In the genomic region with DNA sequence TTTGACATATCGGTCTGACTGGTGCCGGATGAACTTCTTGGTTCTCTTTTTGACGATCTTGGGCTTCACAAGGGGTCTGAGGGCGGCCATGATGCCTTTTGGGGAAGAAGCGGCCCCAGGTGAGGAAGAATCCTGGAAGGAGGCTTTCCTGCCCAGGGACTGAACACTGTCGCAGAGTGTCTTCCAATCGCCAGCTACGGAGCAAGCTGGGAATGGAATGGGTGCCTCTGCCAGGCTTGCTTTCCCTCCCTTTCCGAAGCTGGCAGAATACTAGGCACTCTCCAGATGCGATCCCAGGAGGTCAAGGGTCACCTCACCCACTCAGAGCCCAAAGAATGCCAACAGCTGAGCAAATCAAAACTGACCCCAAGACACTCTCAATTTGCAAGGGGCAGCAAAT, we compare ENCODE assay signal across 8 cellular contexts. TPM values are rescaled to one million over a fixed set of nuclear protein-coding genes. Genes with fewer than 3 reads are reported as not detected.
DNase-seq lines count a peak whose midpoint lies in the region; ATAC-seq, FAIRE-seq and TF ChIP-seq lines count a peak whose summit lies in the region.
"Not testable (repeated sequence)": the region's sequence is repeated elsewhere in the genome, so short reads cannot be mapped to it uniquely, and the experiment has no call there.

No MANE protein-coding gene starts in this region.

- H3K27me3 ChIP-seq in BJ (ENCODE audit: control insufficient read depth, insufficient read depth, low read length); HUES6 (ENCODE audit: control insufficient read depth, insufficient read depth, low read length); adipocyte (replicated peaks; ENCODE audit: control insufficient read depth, insufficient read depth, low read length); keratinocyte (ENCODE audit: control insufficient read depth, extremely low read depth, insufficient read depth, low read length); stomach: not testable (repeated sequence)

- H3K9ac ChIP-seq in HUES6 (ENCODE audit: low read length) (peak overlapping the region; percentile 100), adipocyte (ENCODE audit: low read length) (peak overlapping the region; percentile 94), keratinocyte (ENCODE audit: control insufficient read depth, extremely low read depth, insufficient read depth, low read length) (peak overlapping the region; percentile 89)

- H3K9me1 ChIP-seq in keratinocyte (ENCODE audit: control insufficient read depth, extremely low read depth, insufficient read depth, low read length): not testable (repeated sequence)

- H4K20me1 ChIP-seq in keratinocyte (ENCODE audit: control insufficient read depth, extremely low read depth, insufficient read depth, low read length): peaks cover 46% of the 10 kb centered on the region

- POLR2A ChIA-PET in BJ (lab: Charles Lee): not testable (repeated sequence)

- H3K4me3 Mint-ChIP-seq in T-helper 17 cell (peak overlapping the region; percentile 96), neural crest cell (peak overlapping the region; percentile 100)

- not testable (repeated sequence) for FAIRE-seq in keratinocyte (lab: Jason Lieb, UNC)

- H3K27ac ChIP-seq in HUES6 (ENCODE audit: low read depth, low read length): peak overlapping the region; percentile 99; the same call in 1 of the 2 replicates
- H3K27ac ChIP-seq in keratinocyte (ENCODE audit: control insufficient read depth, insufficient read depth, low read length): peak overlapping the region; percentile 99
- H3K27ac ChIP-seq in stomach: peak overlapping the region in 4 of 5 donors; percentile 86 to 96 (median 90)

- H3K4me1 ChIP-seq in HUES6 (ENCODE audit: control insufficient read depth, insufficient read depth, low read length) (peaks cover 24% of the 10 kb centered on the region), adipocyte (ENCODE audit: control insufficient read depth, insufficient read depth, low read length) (peaks cover 32% of the 10 kb centered on the region), keratinocyte (ENCODE audit: control insufficient read depth, extremely low read depth, insufficient read depth, low read length) (peaks cover 31% of the 10 kb centered on the region), stomach (peaks cover 30 to 45% (median 37%) of the 10 kb centered on the region in 4 donors)

- not testable (repeated sequence) for H3K9me3 Mint-ChIP-seq in neural crest cell

- peak overlapping the region; percentile 69 for H3K4me3 ChIP-seq in BJ (ENCODE audit: low read depth, low read length)
- peak overlapping the region; percentile 99 for H3K4me3 ChIP-seq in HUES6 (ENCODE audit: low read depth, low read length)
- H3K4me3 ChIP-seq in adipocyte (ENCODE audit: low read length): peak overlapping the region; percentile 89
- peak overlapping the region; percentile 100 for H3K4me3 ChIP-seq in epithelial cell of esophagus (ENCODE audit: low read length)
- peak overlapping the region; percentile 68 to 80 (median 78) for H3K4me3 ChIP-seq in keratinocyte (ENCODE audit: control insufficient read depth in 2 of 3, extremely low read depth in 1 of 3, insufficient read depth in 2 of 3, low read depth in 1 of 3, low read length in 3 of 3)
- H3K4me3 ChIP-seq in stomach: peak overlapping the region; percentile 72 to 99 (median 81)

- peaks cover 38% of the 10 kb centered on the region for H3K4me1 Mint-ChIP-seq in T-helper 17 cell
- H3K4me1 Mint-ChIP-seq in neural crest cell: peaks cover 49% of the 10 kb centered on the region

- TF ChIP-seq POLR2A in stomach (IDR thresholded peaks at IDR 0.05): not testable (repeated sequence)

- H2AFZ ChIP-seq in keratinocyte (ENCODE audit: control insufficient read depth, low read length): not testable (repeated sequence)

- peak overlapping the region; percentile 86 for H3K4me2 ChIP-seq in keratinocyte (ENCODE audit: control insufficient read depth, extremely low read depth, insufficient read depth, low read depth, low read length)

- not testable (repeated sequence) for TF ChIP-seq CTCF in BJ (IDR thresholded peaks at IDR 0.05; ENCODE audit: insufficient read depth, low read depth, low read length); epithelial cell of esophagus (IDR thresholded peaks at IDR 0.05; ENCODE audit: insufficient read depth, low read depth, low read length, missing control alignments); keratinocyte (optimal IDR thresholded peaks at IDR 0.05 in 1 of 3, IDR thresholded peaks at IDR 0.05 in 1 of 3, conservative IDR thresholded peaks at IDR 0.05 in 1 of 3; ENCODE audit: extremely low read depth in 1 of 3, insufficient read depth in 2 of 3, low read length in 3 of 3); neural crest cell (conservative IDR thresholded peaks at IDR 0.05); stomach (IDR thresholded peaks at IDR 0.05)

- H3K36me3 ChIP-seq in BJ (ENCODE audit: control insufficient read depth, insufficient read depth, low read length): peaks cover 15% of the 10 kb centered on the region
- peaks cover 59% of the 10 kb centered on the region for H3K36me3 ChIP-seq in HUES6 (ENCODE audit: control insufficient read depth, insufficient read depth, low read length)
- peaks cover 47% of the 10 kb centered on the region for H3K36me3 ChIP-seq in adipocyte (ENCODE audit: control insufficient read depth, insufficient read depth, low read length, severe bottlenecking)
- peaks cover 33 to 52% of the 10 kb centered on the region in 2 experiments for H3K36me3 ChIP-seq in keratinocyte (ENCODE audit: control insufficient read depth in 2 of 2, extremely low read depth in 1 of 2, insufficient read depth in 2 of 2, low read length in 2 of 2)
- peaks cover 47 to 49% (median 48%) of the 10 kb centered on the region in 4 donors for H3K36me3 ChIP-seq in stomach

- not testable (repeated sequence) for TF ChIP-seq EP300 in stomach (IDR thresholded peaks at IDR 0.05)

- not testable (repeated sequence) for H3K9me3 ChIP-seq in HUES6 (ENCODE audit: control insufficient read depth, insufficient read depth, low read depth, low read length); T-helper 17 cell (ENCODE audit: control insufficient read depth, low read length, poor library complexity, severe bottlenecking); adipocyte (ENCODE audit: control insufficient read depth, low read length); keratinocyte (ENCODE audit: control insufficient read depth, low read depth, low read length); stomach

- CTCF ChIA-PET in BJ (lab: Yijun Ruan, JAX): interaction anchor here (1.3 to 4.3 kb wide), 6 partner anchors 13 to 52 kb away, joined by 3 to 20 read pairs (median 8); no protein-coding TSS in a partner anchor

- intact Hi-C loops in stomach (cut with DNase I; ENCODE audit: low total_unique reads): not testable (repeated sequence)

- WGBS in stomach, 5 donors: 34 to 52% (median 44%) methylated on average over 10 of the region's 10 CpGs

- DNase-seq in BJ (ENCODE audit: low read depth); T-helper 17 cell; adipocyte (ENCODE audit: low read depth); epithelial cell of esophagus (ENCODE audit: low read depth); keratinocyte (ENCODE audit: low read depth, low spot score); neural crest cell (ENCODE audit: low read depth, low spot score); stomach: not testable (repeated sequence)

- not testable (repeated sequence) for ATAC-seq in T-helper 17 cell

- H3K79me2 ChIP-seq in keratinocyte (ENCODE audit: control insufficient read depth, insufficient read depth, low read length): peaks cover 60% of the 10 kb centered on the region

- dilution Hi-C loops in keratinocyte (cut with MboI; ENCODE audit: extremely low pct_ligation_motif_present, low sequenced_read_pairs): not testable (repeated sequence)

- H3K36me3 Mint-ChIP-seq in T-helper 17 cell (ENCODE audit: low read depth) (peaks cover 11% of the 10 kb centered on the region), neural crest cell (ENCODE audit: low read depth) (peaks cover 38% of the 10 kb centered on the region)

- H3K27me3 Mint-ChIP-seq in T-helper 17 cell; neural crest cell (ENCODE audit: low read depth): not testable (repeated sequence)

- H3K27ac Mint-ChIP-seq in T-helper 17 cell (peak overlapping the region; percentile 99), neural crest cell (ENCODE audit: unreplicated experiment) (peak overlapping the region; percentile 100)

RNA-seq across cellular contexts. Expression of a gene that starts 1.2 kb away (rescaled TPM):
- 3,018 and 4,118 TPM in 2 replicates for polyA plus RNA-seq in BJ (2011; rRNA removed)
- polyA minus RNA-seq in BJ (2011; rRNA and poly(A)+ RNA removed): 571 and 926 TPM in 2 replicates
- 1,000 to 10,000 TPM; 3,315 to 3,401 TPM for total RNA-seq in T-helper 17 cell
- polyA plus RNA-seq in keratinocyte: 2,329 to 2,828 TPM (median 2,534 TPM) in 3 replicates
- 788 TPM for polyA plus RNA-seq in keratinocyte (2011; ENCODE audit: low read depth)
- polyA plus RNA-seq in keratinocyte (2011; cell fraction: cytosol; rRNA removed): 2,654 and 3,289 TPM in 2 replicates
- 610 and 619 TPM in 2 replicates for polyA plus RNA-seq in keratinocyte (2011; cell fraction: nucleus; rRNA removed)
- polyA plus RNA-seq in keratinocyte (2012; ENCODE audit: low replicate concordance): 3,073 and 3,884 TPM in 2 replicates
- polyA minus RNA-seq in keratinocyte: 467 to 1,579 TPM (median 1,500 TPM) in 3 replicates
- 1,168 TPM for polyA minus RNA-seq in keratinocyte (2011; cell fraction: cytosol; rRNA and poly(A)+ RNA removed)
- 162 and 245 TPM in 2 replicates for polyA minus RNA-seq in keratinocyte (2011; cell fraction: nucleus; rRNA and poly(A)+ RNA removed)
- total RNA-seq in neural crest cell: 1,918 and 2,125 TPM in 2 replicates
- 1,000 to 10,000 TPM in 3 of 5 donors, 100 to 1,000 TPM in 1, 10 to 100 TPM in 1; 71.5 to 2,292 (median 1,389) TPM for total RNA-seq in stomach
- 1,000 to 10,000 TPM; 2,312 to 3,985 (median 3,806) TPM for polyA plus RNA-seq in stomach

RNA-seq across cellular contexts. Expression of a gene that starts 43.7 kb away (rescaled TPM):
- polyA plus RNA-seq in BJ (2011; rRNA removed): 1.3 and 2.3 TPM in 2 replicates
- 1.4 and 1.8 TPM in 2 replicates for polyA minus RNA-seq in BJ (2011; rRNA and poly(A)+ RNA removed)
- 1 to 10 TPM; 1.2 to 1.6 TPM for total RNA-seq in T-helper 17 cell
- 0.05 to 0.09 TPM (median 0.07 TPM) in 3 replicates for polyA plus RNA-seq in keratinocyte
- polyA plus RNA-seq in keratinocyte (2011; ENCODE audit: low read depth): 0.06 TPM
- polyA plus RNA-seq in keratinocyte (2011; cell fraction: cytosol; rRNA removed): 0.01 and 0.03 TPM in 2 replicates
- polyA plus RNA-seq in keratinocyte (2011; cell fraction: nucleus; rRNA removed): 0.04 and 0.13 TPM in 2 replicates
- 0.15 and 0.17 TPM in 2 replicates for polyA plus RNA-seq in keratinocyte (2012; ENCODE audit: low replicate concordance)
- 0.03 to 0.10 TPM (median 0.06 TPM) in 3 replicates for polyA minus RNA-seq in keratinocyte
- not detected for polyA minus RNA-seq in keratinocyte (2011; cell fraction: cytosol; rRNA and poly(A)+ RNA removed)
- polyA minus RNA-seq in keratinocyte (2011; cell fraction: nucleus; rRNA and poly(A)+ RNA removed): 0.31 TPM in 1 of 2 replicates, not detected in the other
- 14.8 and 15.5 TPM in 2 replicates for total RNA-seq in neural crest cell
- 1 to 10 TPM in 4 of 5 donors, under 1 TPM in 1; under 0.01 to 5.3 (median 4.0) TPM for total RNA-seq in stomach
- 1 to 10 TPM; 1.1 to 2.0 (median 1.2) TPM for polyA plus RNA-seq in stomach
